Comparison of ENCODE assay signal across 36 cellular contexts in genomic region chr16:7150230-7150629, GRCh38.
"Had no signal": no experiment of that assay in that cellular context is flagged by ENCODE, and none has a peak within 500 bp of the region (broad histone marks: within the 10 kb centered on the region; RNA-seq: fewer than 3 reads in every experiment).

No MANE protein-coding gene starts in this region.

- H3K36me3 ChIP-seq: MG63 had no signal

- H3K27ac ChIP-seq: KMS-11 had no signal

- H3K9ac ChIP-seq: KMS-11 had no signal

- DNase-seq: Karpas-422, Kasumi-1, MG63, MM.1S, MV-4-11, NCI-H1048, NCI-H1092, NCI-H1092 treated with DMSO at 0.1 percent for 48 hours, NCI-H1105, NCI-H1105 treated with DMSO at 0.1 percent for 48 hours, NCI-H1417, NCI-H1417 treated with DMSO at 0.1 percent for 48 hours, NCI-H1436, NCI-H1436 treated with DMSO at 0.1 percent for 48 hours, NCI-H146, NCI-H1694, NCI-H1694 treated with DMSO at 0.1 percent for 48 hours, NCI-H187, NCI-H187 treated with DMSO at 0.1 percent for 48 hours, NCI-H1930, NCI-H2029, NCI-H2029 treated with DMSO at 0.1 percent for 48 hours, NCI-H2081, NCI-H2081 treated with DMSO at 0.1 percent for 48 hours, NCI-H2107, NCI-H2171, NCI-H2171 treated with DMSO at 0.1 percent for 48 hours, NCI-H2227 treated with DMSO at 0.1 percent for 48 hours, NCI-H226, NCI-H345, NCI-H446, NCI-H446 treated with DMSO at 0.1 percent for 48 hours, NCI-H510A, NCI-H510A treated with DMSO at 0.1 percent for 48 hours, NCI-H524 had no signal

- H3K4me3 ChIP-seq: MG63 had no signal

- H3K27me3 ChIP-seq: MG63 had no signal

- H3K9me3 ChIP-seq: MG63 had no signal

- H3K4me2 ChIP-seq: KMS-11 had no signal
